18 cellular contexts compared by ENCODE assay signal in the genomic region with DNA sequence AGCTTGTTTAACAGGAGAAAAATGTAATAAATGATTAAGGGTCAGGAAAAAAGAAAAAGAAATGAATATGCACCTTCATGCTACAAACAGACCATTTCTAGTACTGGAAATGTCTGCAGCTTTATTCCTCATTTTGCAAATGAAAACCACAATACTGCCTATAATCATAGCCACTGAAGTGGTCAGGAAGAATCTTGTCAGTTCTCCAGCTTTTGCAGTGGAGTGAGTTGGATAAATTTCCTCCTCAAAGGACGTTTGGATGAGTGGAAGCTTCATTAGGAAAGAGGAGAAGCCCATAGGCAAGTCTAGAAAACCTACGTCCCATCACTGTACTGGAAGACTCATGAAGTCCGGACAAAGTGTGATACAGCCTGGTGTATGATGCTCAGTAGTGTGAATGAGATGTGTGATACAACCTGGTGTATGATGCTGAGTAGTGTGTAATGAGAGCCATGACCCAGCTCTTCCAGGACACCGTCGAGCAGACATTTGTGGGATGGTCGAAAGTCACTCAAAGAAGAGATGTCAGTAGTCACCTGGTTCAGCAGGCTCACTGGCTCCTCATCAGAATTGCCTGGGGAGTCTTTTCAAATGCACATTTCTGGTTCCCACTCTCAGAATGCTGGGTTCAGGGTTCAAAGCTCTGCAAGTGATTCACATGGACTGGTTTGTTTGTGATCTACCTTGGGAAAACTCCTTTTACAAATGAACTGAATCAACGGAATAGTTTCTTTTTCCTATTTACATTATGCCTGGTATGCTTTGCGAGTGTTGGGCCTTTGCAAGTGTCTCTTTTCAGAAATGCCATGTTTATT.
"Had no signal": no experiment of that assay in that cellular context is flagged by ENCODE, and none has a peak within 500 bp of the region (broad histone marks: within the 10 kb centered on the region; RNA-seq: fewer than 3 reads in every experiment).

No MANE protein-coding gene starts in this region.

- H3K9me3 ChIP-seq: ascending aorta, gastrocnemius medialis, spleen, transverse colon had no signal

- H3K4me3 Mint-ChIP-seq: activated CD8-positive, alpha-beta T cell treated with anti-CD3 and anti-CD28 coated beads, Interleukin-2, amount 10 ng/mL, durations not matched to agents 7 days and 5 days; activated naive CD8-positive, alpha-beta T cell treated with anti-CD3 and anti-CD28 coated beads, Interleukin-2, amount 50 U/mL, for 24 hours; naive thymus-derived CD4-positive, alpha-beta T cell; stimulated activated naive B cell treated with anti-CD40 and anti-IgM and Interleukin-4, amounts not matched to agents 10 μg/mL and 1 μg/mL and 100 μg/mL, for 72 hours had no signal

- H3K9me3 Mint-ChIP-seq: activated naive CD8-positive, alpha-beta T cell treated with anti-CD3 and anti-CD28 coated beads, Interleukin-2, amount 50 U/mL, for 24 hours had no signal

- H3K27me3 Mint-ChIP-seq: progenitor cell of endocrine pancreas; stimulated activated naive B cell treated with anti-CD40 and anti-IgM and Interleukin-4, amounts not matched to agents 10 μg/mL and 1 μg/mL and 100 μg/mL, for 72 hours had no signal

- H3K27ac Mint-ChIP-seq: activated CD8-positive, alpha-beta T cell treated with anti-CD3 and anti-CD28 coated beads, Interleukin-2, amount 10 ng/mL, durations not matched to agents 7 days and 5 days; activated naive CD8-positive, alpha-beta T cell treated with anti-CD3 and anti-CD28 coated beads, Interleukin-2, amount 50 U/mL, for 24 hours; naive thymus-derived CD4-positive, alpha-beta T cell; progenitor cell of endocrine pancreas; stimulated activated naive B cell treated with anti-CD40 and anti-IgM and Interleukin-4, amounts not matched to agents 10 μg/mL and 1 μg/mL and 100 μg/mL, for 72 hours had no signal

- H3K4me3 ChIP-seq: ascending aorta, coronary artery, gastrocnemius medialis, spleen, transverse colon had no signal

- DNase-seq: activated CD4-positive, alpha-beta T cell treated with anti-CD3 and anti-CD28 coated beads for 4 hours; activated CD8-positive, alpha-beta memory T cell treated with anti-CD3 and anti-CD28 coated beads, Interleukin-2, amount 50 U/mL, for 48 hours; activated CD8-positive, alpha-beta T cell treated with anti-CD3 and anti-CD28 coated beads, Interleukin-2, amount 10 ng/mL, durations not matched to agents 7 days and 5 days; activated naive CD8-positive, alpha-beta T cell treated with anti-CD3 and anti-CD28 coated beads, Interleukin-2, amount 50 U/mL, for 24 hours; central memory CD4-positive, alpha-beta T cell; effector CD4-positive, alpha-beta T cell; gastrocnemius medialis; naive thymus-derived CD4-positive, alpha-beta T cell; spleen; stimulated activated CD4-positive, alpha-beta T cell treated with anti-CD3 and anti-CD28 coated beads, Interleukin-2, amount 100 ng/mL, for 24 hours; stimulated activated naive B cell treated with anti-CD40 and anti-IgM and Interleukin-4, amounts not matched to agents 10 μg/mL and 1 μg/mL and 100 μg/mL, for 72 hours; substantia nigra; T1000; transverse colon had no signal

- ATAC-seq: activated CD8-positive, alpha-beta T cell treated with anti-CD3 and anti-CD28 coated beads, Interleukin-2, amount 10 ng/mL, durations not matched to agents 7 days and 5 days; activated naive CD8-positive, alpha-beta T cell treated with anti-CD3 and anti-CD28 coated beads, Interleukin-2, amount 50 U/mL, for 24 hours; gastrocnemius medialis; naive thymus-derived CD4-positive, alpha-beta T cell; sciatic nerve; stimulated activated naive B cell treated with anti-CD40 and anti-IgM and Interleukin-4, amounts not matched to agents 10 μg/mL and 1 μg/mL and 100 μg/mL, for 72 hours had no signal

- H3K4me1 ChIP-seq: ascending aorta, gastrocnemius medialis had no signal

- H3K27ac ChIP-seq: ascending aorta, coronary artery, gastrocnemius medialis, spleen, transverse colon had no signal

- H3K36me3 ChIP-seq: ascending aorta, gastrocnemius medialis, spleen, transverse colon had no signal

- H3K27me3 ChIP-seq: ascending aorta, gastrocnemius medialis, spleen, transverse colon had no signal
